ENCODE assay signal across 1 cellular context in the genomic region with DNA sequence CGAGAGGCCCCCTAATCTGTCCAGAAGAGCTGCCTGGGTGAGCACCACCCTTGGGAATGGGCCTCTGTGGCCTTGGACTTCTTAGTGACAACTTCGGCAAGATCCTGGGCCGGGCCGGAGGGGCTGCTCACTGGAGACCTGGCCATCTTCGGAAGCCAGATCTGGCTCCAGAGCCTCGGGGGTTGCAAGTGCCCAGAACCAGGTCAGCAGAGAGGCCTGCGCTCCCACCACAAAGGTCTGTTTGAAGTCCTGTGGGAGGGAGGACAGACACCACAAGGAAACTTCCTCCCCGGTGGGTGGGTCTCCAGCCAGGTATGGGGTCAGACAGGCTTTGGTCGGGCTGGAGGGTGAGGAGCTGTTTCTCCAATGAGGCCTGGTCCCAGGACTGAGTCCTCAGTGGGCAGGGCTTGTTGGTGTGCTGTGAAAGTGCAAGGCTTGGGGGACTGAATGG.
TF ChIP-seq lines count a peak whose summit lies in the region.

No MANE protein-coding gene starts in this region.

TF ChIP-seq in H1, 55 proteins besides CTCF, POLR2A, EP300 and RAD21:
- no peak for TF ChIP-seq GTF2F1 (IDR thresholded peaks at IDR 0.05; ENCODE audit: borderline replicate concordance, low read depth, low read length)
- TF ChIP-seq, protein P1, sequence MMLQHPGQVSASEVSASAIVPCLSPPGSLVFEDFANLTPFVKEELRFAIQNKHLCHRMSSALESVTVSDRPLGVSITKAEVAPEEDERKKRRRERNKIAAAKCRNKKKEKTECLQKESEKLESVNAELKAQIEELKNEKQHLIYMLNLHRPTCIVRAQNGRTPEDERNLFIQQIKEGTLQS (IDR thresholded peaks at IDR 0.05; ENCODE audit: insufficient read depth, low read depth, low read length): no peak
- TF ChIP-seq BCL11A (IDR thresholded peaks at IDR 0.05; ENCODE audit: low read depth in 2 of 2, low read length in 2 of 2): no peak
- no peak for TF ChIP-seq RBBP5 (IDR thresholded peaks at IDR 0.05; ENCODE audit: borderline replicate concordance, low read depth, low read length)
- no peak for TF ChIP-seq NRF1 (IDR thresholded peaks at IDR 0.05; ENCODE audit: low read depth, low read length)
- no peak for TF ChIP-seq CBX5 (IDR thresholded peaks at IDR 0.05; ENCODE audit: low read depth, low read length)
- TF ChIP-seq EZH2 (IDR thresholded peaks at IDR 0.05; ENCODE audit: low read depth, low read length, severe bottlenecking): no peak
- no peak for TF ChIP-seq RNF2 (IDR thresholded peaks at IDR 0.05; ENCODE audit: borderline replicate concordance, low read depth, low read length, missing control alignments, poor library complexity, severe bottlenecking)
- TF ChIP-seq MAFK (IDR thresholded peaks at IDR 0.05; ENCODE audit: low read depth, low read length): no peak
- TF ChIP-seq SIRT6 (IDR thresholded peaks at IDR 0.05; ENCODE audit: low read length): no peak
- TF ChIP-seq SIN3A (conservative IDR thresholded peaks at IDR 0.05 in 1 of 2, IDR thresholded peaks at IDR 0.05 in 1 of 2; ENCODE audit: low read depth in 1 of 2, low read length in 2 of 2): no peak
- TF ChIP-seq BRCA1 (IDR thresholded peaks at IDR 0.05; ENCODE audit: low read depth, low read length): no peak
